ENCODE assay signal across 9 cellular contexts in the genomic region with DNA sequence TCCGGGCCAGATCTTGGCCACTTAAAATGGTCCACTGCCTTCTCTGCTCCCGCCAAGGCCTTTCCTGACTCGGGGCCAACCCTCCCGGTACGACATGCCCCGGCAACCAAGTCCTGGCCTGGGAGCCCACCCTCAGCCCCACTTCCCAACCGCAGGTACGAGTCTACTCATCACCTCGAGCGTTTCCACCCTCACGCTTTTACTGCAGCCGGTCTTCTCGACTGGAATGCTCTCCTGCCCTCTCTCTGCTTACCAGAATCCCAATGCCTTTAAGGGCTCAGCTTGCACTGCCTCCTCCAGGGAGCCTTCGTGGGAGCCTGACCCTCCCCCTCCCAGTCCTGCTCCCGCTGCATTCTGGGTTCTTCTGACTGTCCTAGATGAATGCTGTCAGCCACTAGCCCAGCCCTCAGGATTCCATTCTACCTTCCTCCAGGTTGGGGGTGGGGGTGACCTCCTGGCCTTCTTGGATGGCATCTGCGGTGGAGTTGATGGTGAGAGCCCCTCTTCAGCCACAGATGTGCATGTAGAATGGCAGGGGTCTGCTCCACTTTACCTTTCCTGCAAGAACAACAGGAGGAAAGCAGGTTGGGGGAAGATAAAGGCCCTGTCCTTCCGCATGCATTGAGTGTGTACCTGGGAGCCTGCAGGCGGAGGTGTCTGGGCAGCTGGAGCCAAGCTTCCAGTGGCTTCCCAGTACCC. TPM values are rescaled to one million over a fixed set of nuclear protein-coding genes. Genes with fewer than 3 reads are reported as not detected.
A peak's percentile ranks its signal among the peaks of the same experiment; 100 is the strongest.
DNase-seq lines count a peak whose midpoint lies in the region; ATAC-seq and TF ChIP-seq lines count a peak whose summit lies in the region.
"Had no signal": no experiment of that assay in that cellular context is flagged by ENCODE, and none has a peak within 500 bp of the region (broad histone marks: within the 10 kb centered on the region; RNA-seq: fewer than 3 reads in every experiment).

No MANE protein-coding gene starts in this region.

- no peak overlapping the region for H2AFZ ChIP-seq in PC-9
- peak overlapping the region; percentile 5 for H2AFZ ChIP-seq in neural progenitor cell (replicated peaks)

- peaks cover 35% of the 10 kb centered on the region for H3K4me1 ChIP-seq in CD8-positive, alpha-beta memory T cell (ENCODE audit: insufficient read depth, low read length)
- H3K4me1 ChIP-seq in PC-9 (replicated peaks; ENCODE audit: insufficient read depth) (peaks cover 26% of the 10 kb centered on the region), neural progenitor cell (peaks cover 54% of the 10 kb centered on the region)

- peaks cover 0 to 12% of the 10 kb centered on the region in 2 donors for H3K27me3 Mint-ChIP-seq in CD8-positive, alpha-beta memory T cell
- H3K27me3 Mint-ChIP-seq in neural progenitor cell (ENCODE audit: insufficient read depth, low read depth), result peaks cover 13% of the 10 kb centered on the region

- H3K36me3 Mint-ChIP-seq in CD8-positive, alpha-beta memory T cell, result peaks cover 0 to 19% (median 0%) of the 10 kb centered on the region in 3 donors
- H3K36me3 Mint-ChIP-seq in neural progenitor cell, result no peaks in the 10 kb centered on the region

- POLR2A ChIA-PET in CD8-positive, alpha-beta memory T cell (lab: Charles Lee), result no interaction called here
- POLR2A ChIA-PET in PC-9 (lab: Charles Lee; ENCODE audit: unreplicated experiment), result no interaction called here

- peaks cover 30% of the 10 kb centered on the region for H3F3A ChIP-seq in PC-9 (ENCODE audit: insufficient read depth, low read depth)
- peaks cover 48% of the 10 kb centered on the region for H3F3A ChIP-seq in neural progenitor cell (ENCODE audit: low read depth)

- H3K4me1 Mint-ChIP-seq in CD8-positive, alpha-beta memory T cell, result peaks cover 32 to 41% (median 32%) of the 10 kb centered on the region in 3 donors
- H3K4me1 Mint-ChIP-seq in neural progenitor cell, result peaks cover 67% of the 10 kb centered on the region

- H3K27ac Mint-ChIP-seq in CD8-positive, alpha-beta memory T cell, result peak overlapping the region; percentile 85 to 97 (median 92)
- H3K27ac Mint-ChIP-seq in neural progenitor cell, result peak overlapping the region; percentile 82

- H3K4me3 ChIP-seq in CD8-positive, alpha-beta memory T cell (ENCODE audit: low read length), result no peak overlapping the region
- no peak overlapping the region for H3K4me3 ChIP-seq in PC-9
- peak overlapping the region; percentile 87 for H3K4me3 ChIP-seq in neural progenitor cell

- H3K79me2 ChIP-seq in PC-9 (ENCODE audit: low read depth), result peaks cover 12% of the 10 kb centered on the region
- H3K79me2 ChIP-seq in neural progenitor cell (ENCODE audit: low read depth), result peaks cover 12% of the 10 kb centered on the region

- no peak for DNase-seq in CD8-positive, alpha-beta memory T cell
- no peak for DNase-seq in PC-9
- DNase-seq in epithelial cell of prostate (ENCODE audit: low read depth, low spot score), result no peak
- DNase-seq in neural progenitor cell (ENCODE audit: low spot score), result peak; percentile 74
- no peak for DNase-seq in NCI-H748 (lab: John Stamatoyannopoulos, UW; ENCODE audit: unreplicated experiment)
- DNase-seq in SHP77 treated with DMSO at 0.1 percent for 48 hours (lab: John Stamatoyannopoulos, UW), result no peak

- no peaks in the 10 kb centered on the region for H3K9me3 ChIP-seq in CD8-positive, alpha-beta memory T cell (ENCODE audit: low read length)
- H3K9me3 ChIP-seq in PC-9 (ENCODE audit: insufficient read depth, low read depth), result no peaks in the 10 kb centered on the region
- no peaks in the 10 kb centered on the region for H3K9me3 ChIP-seq in neural progenitor cell (ENCODE audit: low read depth)

- no peak overlapping the region for H3K9ac ChIP-seq in neural progenitor cell

- no peaks in the 10 kb centered on the region for H3K36me3 ChIP-seq in CD8-positive, alpha-beta memory T cell (ENCODE audit: insufficient read depth, low read length)
- H3K36me3 ChIP-seq in PC-9 (ENCODE audit: low read depth) (no peaks in the 10 kb centered on the region), neural progenitor cell (no peaks in the 10 kb centered on the region)

- no peaks in the 10 kb centered on the region for H3K27me3 ChIP-seq in CD8-positive, alpha-beta memory T cell (ENCODE audit: insufficient read depth, low read length, poor library complexity, severe bottlenecking)
- no peaks in the 10 kb centered on the region for H3K27me3 ChIP-seq in PC-9 (ENCODE audit: insufficient read depth, low read depth)
- H3K27me3 ChIP-seq in neural progenitor cell, result peaks cover 11% of the 10 kb centered on the region

- TSS peak; percentile 33 for BruUV-seq in PC-9 (replicated peaks; lab: Mats Ljungman, UMichigan)

- ATAC-seq in HG03039 (IDR thresholded peaks at IDR 0.05; ENCODE audit: unreplicated experiment) (no peak), GM18858 (IDR thresholded peaks at IDR 0.05; ENCODE audit: unreplicated experiment) (no peak)

- H3K9me2 ChIP-seq in PC-9 (ENCODE audit: insufficient read depth), result no peaks in the 10 kb centered on the region

- H3K4me2 ChIP-seq in PC-9 (no peak overlapping the region), neural progenitor cell (peak overlapping the region; percentile 100)

- TF ChIP-seq CTCF in PC-9 (conservative IDR thresholded peaks at IDR 0.05), result no peak
- no peak for TF ChIP-seq CTCF in neural progenitor cell (IDR thresholded peaks at IDR 0.05)

- CTCF ChIA-PET in CD8-positive, alpha-beta memory T cell (lab: Charles Lee), result no interaction called here
- CTCF ChIA-PET in PC-9 (lab: Charles Lee), result no interaction called here

- intact Hi-C loops in PC-9 (cut with micrococcal nuclease; ENCODE audit: unreplicated experiment), result no loop called here

- peak overlapping the region; percentile 70 to 93 (median 82) for H3K4me3 Mint-ChIP-seq in CD8-positive, alpha-beta memory T cell
- H3K4me3 Mint-ChIP-seq in neural progenitor cell, result peak overlapping the region; percentile 84

- no peaks in the 10 kb centered on the region for H3K9me3 Mint-ChIP-seq in CD8-positive, alpha-beta memory T cell
- H3K9me3 Mint-ChIP-seq in neural progenitor cell, result no peaks in the 10 kb centered on the region

- H4K20me1 ChIP-seq in PC-9 (ENCODE audit: insufficient read depth), result peaks cover 4% of the 10 kb centered on the region; the same call in 1 of the 2 replicates
- H4K20me1 ChIP-seq in neural progenitor cell (ENCODE audit: low read depth), result peaks cover 35% of the 10 kb centered on the region

- peak overlapping the region; percentile 95 for H3K27ac ChIP-seq in CD8-positive, alpha-beta memory T cell (ENCODE audit: low read depth, low read length)
- H3K27ac ChIP-seq in PC-9 (no peak overlapping the region), epithelial cell of prostate (peak overlapping the region; percentile 97), neural progenitor cell (peak overlapping the region; percentile 30)

RNA-seq across cellular contexts. Expression of gene CSRNP1, which starts 1.1 kb away (rescaled TPM):
- total RNA-seq in CD8-positive, alpha-beta memory T cell, result 10 to 100 TPM; 31.7 to 33.8 TPM
- 30.7 TPM for polyA plus RNA-seq in CD8-positive, alpha-beta memory T cell
- total RNA-seq in PC-9 (2021), result 9.2 and 10.3 TPM in 2 replicates
- 1.9 and 6.5 TPM in 2 replicates for total RNA-seq in neural progenitor cell (ENCODE audit: low replicate concordance)

RNA-seq across cellular contexts. Expression of gene XIRP1, which starts 37.9 kb away (rescaled TPM):
- total RNA-seq in CD8-positive, alpha-beta memory T cell, result 1 to 10 TPM; 4.1 to 5.3 TPM
- not detected for polyA plus RNA-seq in CD8-positive, alpha-beta memory T cell
- total RNA-seq in PC-9 (2021) (not detected in 2 replicates), neural progenitor cell (ENCODE audit: low replicate concordance) (not detected in 2 replicates)
- polyA plus RNA-seq: neural cell had no signal

RNA-seq across cellular contexts. Expression of gene TTC21A, which starts 47.0 kb away (rescaled TPM):
- total RNA-seq in CD8-positive, alpha-beta memory T cell, result 1 to 10 TPM in 1 of 2 experiments, under 1 TPM in 1; 0.80 to 1.1 TPM
- 0.67 TPM for polyA plus RNA-seq in CD8-positive, alpha-beta memory T cell
- 9.0 and 9.5 TPM in 2 replicates for total RNA-seq in PC-9 (2021)
- total RNA-seq in neural progenitor cell (ENCODE audit: low replicate concordance), result 1.2 and 2.3 TPM in 2 replicates

RNA-seq across cellular contexts. Expression of gene GORASP1, which starts 47.0 kb away (rescaled TPM):
- 10 to 100 TPM; 21.6 to 22.8 TPM for total RNA-seq in CD8-positive, alpha-beta memory T cell
- polyA plus RNA-seq in CD8-positive, alpha-beta memory T cell, result 16.9 TPM
- total RNA-seq in PC-9 (2021) (43.4 and 44.4 TPM in 2 replicates), neural progenitor cell (ENCODE audit: low replicate concordance) (18.0 and 38.5 TPM in 2 replicates)
